In the genomic region with DNA sequence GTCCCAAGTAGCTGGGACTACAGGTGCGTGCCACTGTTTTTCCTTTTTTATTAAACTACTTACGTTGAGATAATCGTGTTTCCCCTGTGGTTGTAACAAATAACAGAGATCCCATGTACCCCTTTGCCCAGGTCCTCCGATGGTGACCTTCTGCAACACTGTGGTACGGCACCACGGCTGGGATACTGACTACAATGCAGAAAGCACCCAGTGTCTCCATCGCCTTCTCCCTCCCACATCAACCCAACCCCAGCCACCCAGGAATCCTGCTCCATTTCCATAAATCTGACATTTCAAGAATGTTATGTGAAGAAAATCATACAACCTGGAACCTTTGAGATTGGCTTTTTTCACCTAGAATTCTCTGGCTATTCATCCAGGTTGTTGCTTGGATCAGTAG, we compare ENCODE assay signal across 23 cellular contexts. TPM values are rescaled to one million over a fixed set of nuclear protein-coding genes. Genes with fewer than 3 reads are reported as not detected.
DNase-seq lines count a peak whose midpoint lies in the region; ATAC-seq and TF ChIP-seq lines count a peak whose summit lies in the region.
"Had no signal": no experiment of that assay in that cellular context is flagged by ENCODE, and none has a peak within 500 bp of the region (broad histone marks: within the 10 kb centered on the region; RNA-seq: fewer than 3 reads in every experiment).

No MANE protein-coding gene starts in this region.

- no peak for ATAC-seq in T-helper 17 cell
- ATAC-seq in activated T-cell treated with anti-CD3 and anti-CD28 coated beads, Interleukin-2, amount 50 U/mL, for 72 hours (replicated peaks in 1 of 2) = no peak
- ATAC-seq: activated CD4-positive, alpha-beta T cell treated with anti-CD3 and anti-CD28 coated beads for 36 hours; foreskin keratinocyte; stimulated activated naive CD8-positive, alpha-beta T cell treated with anti-CD3 and anti-CD28 coated beads, Interleukin-15, Interleukin-2, amounts not matched to agents 100 U/mL and 50 U/mL, for 24 hours had no signal

- peaks cover 50 to 68% (median 60%) of the 10 kb centered on the region in 4 donors for H3K4me1 Mint-ChIP-seq in CD4-positive, alpha-beta memory T cell
- H3K4me1 Mint-ChIP-seq in T-helper 17 cell (peaks cover 59% of the 10 kb centered on the region), glutamatergic neuron (ENCODE audit: low read depth, unreplicated experiment) (peaks cover 50% of the 10 kb centered on the region)
- H3K4me1 Mint-ChIP-seq in activated T-cell treated with anti-CD3 and anti-CD28 coated beads, Interleukin-2, amount 50 U/mL, for 72 hours (ENCODE audit: low read depth) = peaks cover 30% of the 10 kb centered on the region

- no peaks in the 10 kb centered on the region for H3K9me3 Mint-ChIP-seq in CD4-positive, alpha-beta memory T cell
- peaks cover 7% of the 10 kb centered on the region for H3K9me3 Mint-ChIP-seq in glutamatergic neuron (ENCODE audit: unreplicated experiment)
- H3K9me3 Mint-ChIP-seq in activated T-cell treated with anti-CD3 and anti-CD28 coated beads, Interleukin-2, amount 50 U/mL, for 72 hours = no peaks in the 10 kb centered on the region
- H3K9me3 Mint-ChIP-seq: activated naive CD4-positive, alpha-beta T cell treated with anti-CD3 and anti-CD28 coated beads, Interleukin-2, amount 10 ng/mL, durations not matched to agents 7 days and 5 days; activated T-cell treated with anti-CD3 and anti-CD28 coated beads, Interleukin-2, amount 50 U/mL, for 24 hours; naive thymus-derived CD8-positive, alpha-beta T cell; T-helper 1 cell treated with Interleukin-12 subunit alpha and Interleukin-12 subunit beta and Interleukin-4 antibody, amounts not matched to agents 30 μg/mL and 1 μg/mL, for 36 hours had no signal

- peak overlapping the region in 4 of 7 donors; percentile 3 to 82 (median 79) for H3K27ac Mint-ChIP-seq in CD4-positive, alpha-beta memory T cell
- H3K27ac Mint-ChIP-seq in T-helper 17 cell (peak overlapping the region; percentile 78), glutamatergic neuron (ENCODE audit: unreplicated experiment) (no peak overlapping the region)
- no peak overlapping the region for H3K27ac Mint-ChIP-seq in activated T-cell treated with anti-CD3 and anti-CD28 coated beads, Interleukin-2, amount 50 U/mL, for 72 hours
- H3K27ac Mint-ChIP-seq: activated CD4-positive, alpha-beta T cell treated with anti-CD3 and anti-CD28 coated beads for 36 hours; activated naive CD4-positive, alpha-beta T cell treated with anti-CD3 and anti-CD28 coated beads, Interleukin-2, amount 10 ng/mL, durations not matched to agents 7 days and 5 days; T-helper 1 cell treated with Interleukin-12 subunit alpha and Interleukin-12 subunit beta and Interleukin-4 antibody, amounts not matched to agents 30 μg/mL and 1 μg/mL, for 36 hours had no signal

- H3K9ac ChIP-seq in skeletal muscle satellite cell (ENCODE audit: low read depth, low read length) = no peak overlapping the region

- H3K4me3 Mint-ChIP-seq in CD4-positive, alpha-beta memory T cell = peak overlapping the region in 1 of 8 donors; percentile 26
- H3K4me3 Mint-ChIP-seq in T-helper 17 cell (no peak overlapping the region), glutamatergic neuron (ENCODE audit: unreplicated experiment) (no peak overlapping the region)
- no peak overlapping the region for H3K4me3 Mint-ChIP-seq in activated T-cell treated with anti-CD3 and anti-CD28 coated beads, Interleukin-2, amount 50 U/mL, for 72 hours
- H3K4me3 Mint-ChIP-seq: activated CD4-positive, alpha-beta T cell treated with anti-CD3 and anti-CD28 coated beads for 36 hours; activated naive CD4-positive, alpha-beta T cell treated with anti-CD3 and anti-CD28 coated beads, Interleukin-2, amount 10 ng/mL, durations not matched to agents 7 days and 5 days; activated T-cell treated with anti-CD3 and anti-CD28 coated beads, Interleukin-2, amount 50 U/mL, for 24 hours; T-helper 1 cell treated with Interleukin-12 subunit alpha and Interleukin-12 subunit beta and Interleukin-4 antibody, amounts not matched to agents 30 μg/mL and 1 μg/mL, for 36 hours had no signal

- TF ChIP-seq CTCF in glutamatergic neuron (IDR thresholded peaks at IDR 0.05; ENCODE audit: partially characterized antibody, unreplicated experiment) = no peak

- CTCF ChIA-PET in CD4-positive, alpha-beta memory T cell (lab: Charles Lee; ENCODE audit: partially characterized antibody) = no interaction called here

- no peaks in the 10 kb centered on the region for H3K27me3 ChIP-seq in CD4-positive, alpha-beta memory T cell (ENCODE audit: insufficient read depth, low read length)
- H3K27me3 ChIP-seq in skeletal muscle satellite cell (ENCODE audit: control insufficient read depth, insufficient read depth, low read length) = no peaks in the 10 kb centered on the region
- H3K27me3 ChIP-seq: foreskin keratinocyte, left lung, thyroid gland had no signal

- H3K4me3 ChIP-seq in CD4-positive, alpha-beta memory T cell (ENCODE audit: low read length in 2 of 2) = no peak overlapping the region
- no peak overlapping the region for H3K4me3 ChIP-seq in skeletal muscle satellite cell (ENCODE audit: low read length)
- H3K4me3 ChIP-seq: left lung, thyroid gland had no signal

- peaks cover 56% of the 10 kb centered on the region for H3K4me1 ChIP-seq in CD4-positive, alpha-beta memory T cell (ENCODE audit: insufficient read depth, low read length)
- peaks cover 56% of the 10 kb centered on the region for H3K4me1 ChIP-seq in skeletal muscle satellite cell (ENCODE audit: control insufficient read depth, insufficient read depth, low read length)

- intact Hi-C loops in CD4-positive, alpha-beta memory T cell (cut with micrococcal nuclease) = no loop called here

- POLR2A ChIA-PET in CD4-positive, alpha-beta memory T cell (lab: Charles Lee; ENCODE audit: partially characterized antibody) = no interaction called here

- no peaks in the 10 kb centered on the region for H3K9me3 ChIP-seq in CD4-positive, alpha-beta memory T cell (ENCODE audit: control insufficient read depth in 1 of 2, low read length in 2 of 2)
- no peaks in the 10 kb centered on the region for H3K9me3 ChIP-seq in T-helper 17 cell (ENCODE audit: control insufficient read depth, low read length, poor library complexity, severe bottlenecking)
- no peaks in the 10 kb centered on the region for H3K9me3 ChIP-seq in skeletal muscle satellite cell (replicated peaks; ENCODE audit: low read length)
- H3K9me3 ChIP-seq: left lung, thyroid gland had no signal

- no peaks in the 10 kb centered on the region for H3K36me3 ChIP-seq in CD4-positive, alpha-beta memory T cell (ENCODE audit: insufficient read depth, low read length)
- peaks cover 38% of the 10 kb centered on the region for H3K36me3 ChIP-seq in skeletal muscle satellite cell (ENCODE audit: insufficient read depth, low read length)
- H3K36me3 ChIP-seq: left lung, thyroid gland had no signal

- no peaks in the 10 kb centered on the region for H3K27me3 Mint-ChIP-seq in CD4-positive, alpha-beta memory T cell
- no peaks in the 10 kb centered on the region for H3K27me3 Mint-ChIP-seq in T-helper 17 cell
- peaks cover 14% of the 10 kb centered on the region for H3K27me3 Mint-ChIP-seq in glutamatergic neuron (ENCODE audit: unreplicated experiment)
- no peaks in the 10 kb centered on the region for H3K27me3 Mint-ChIP-seq in activated T-cell treated with anti-CD3 and anti-CD28 coated beads, Interleukin-2, amount 50 U/mL, for 72 hours (ENCODE audit: low read depth)
- H3K27me3 Mint-ChIP-seq: activated CD4-positive, alpha-beta T cell treated with anti-CD3 and anti-CD28 coated beads for 36 hours; activated naive CD4-positive, alpha-beta T cell treated with anti-CD3 and anti-CD28 coated beads, Interleukin-2, amount 10 ng/mL, durations not matched to agents 7 days and 5 days; activated T-cell treated with anti-CD3 and anti-CD28 coated beads, Interleukin-2, amount 50 U/mL, for 24 hours; naive thymus-derived CD8-positive, alpha-beta T cell had no signal

- H3K4me2 ChIP-seq in skeletal muscle satellite cell (ENCODE audit: low read length) = peak overlapping the region; percentile 9

- H3K27ac ChIP-seq in CD4-positive, alpha-beta memory T cell (ENCODE audit: low read depth, low read length) = no peak overlapping the region
- H3K27ac ChIP-seq: foreskin keratinocyte, left lung had no signal

- H3K36me3 Mint-ChIP-seq in CD4-positive, alpha-beta memory T cell = peaks cover 0 to 7% of the 10 kb centered on the region in 2 donors
- H3K36me3 Mint-ChIP-seq in T-helper 17 cell (ENCODE audit: low read depth) (no peaks in the 10 kb centered on the region), glutamatergic neuron (ENCODE audit: unreplicated experiment) (no peaks in the 10 kb centered on the region)
- H3K36me3 Mint-ChIP-seq in activated T-cell treated with anti-CD3 and anti-CD28 coated beads, Interleukin-2, amount 50 U/mL, for 72 hours (ENCODE audit: insufficient read depth in 2 of 2) = no peaks in the 10 kb centered on the region

- DNase-seq in CD4-positive, alpha-beta memory T cell = no peak
- DNase-seq in T-helper 17 cell (no peak), glutamatergic neuron (peak; percentile 3), DMS153 treated with DMSO at 0.1 percent for 48 hours (lab: John Stamatoyannopoulos, UW; ENCODE audit: unreplicated experiment) (no peak), GM19238 (ENCODE audit: insufficient read length, low spot score) (no peak)
- DNase-seq in stimulated activated CD4-positive, alpha-beta T cell treated with anti-CD3 and anti-CD28 coated beads, Interleukin-4, amount 100 ng/mL, for 24 hours = no peak
- DNase-seq in activated T-cell treated with anti-CD3 and anti-CD28 coated beads, Interleukin-2, amount 50 U/mL, for 72 hours = no peak
- DNase-seq: activated CD4-positive, alpha-beta T cell treated with anti-CD3 and anti-CD28 coated beads for 36 hours; activated T-cell treated with anti-CD3 and anti-CD28 coated beads, Interleukin-2, amount 50 U/mL, for 24 hours; central memory CD4-positive, alpha-beta T cell; foreskin keratinocyte; GOT3; KG1; NCI-H1436 treated with DMSO at 0.1 percent for 48 hours; NCI-H524 treated with DMSO at 0.1 percent for 48 hours; stimulated activated CD4-positive, alpha-beta T cell treated with anti-CD3 and anti-CD28 coated beads, Interleukin-12 subunit alpha, Interleukin-12 subunit beta, amount 100 ng/mL, for 4 hours; stimulated activated naive CD8-positive, alpha-beta T cell treated with anti-CD3 and anti-CD28 coated beads, Interleukin-15, Interleukin-2, amounts not matched to agents 100 U/mL and 50 U/mL, for 24 hours had no signal

RNA-seq across cellular contexts. Expression of gene MPRIP, which starts 22.1 kb away (rescaled TPM):
- total RNA-seq in CD4-positive, alpha-beta memory T cell = 100 to 1,000 TPM; 250 to 255 TPM
- polyA plus RNA-seq in CD4-positive, alpha-beta memory T cell = 10 to 100 TPM; 48.4 to 53.2 TPM
- 100 to 1,000 TPM; 268 to 269 TPM for total RNA-seq in T-helper 17 cell
- 863 TPM for total RNA-seq in glutamatergic neuron (ENCODE audit: unreplicated experiment)
- 86.2 and 103 TPM in 2 replicates for total RNA-seq in skeletal muscle satellite cell (2012; rRNA removed)
- 100 to 1,000 TPM; 110 to 128 TPM for total RNA-seq in activated T-cell treated with anti-CD3 and anti-CD28 coated beads, Interleukin-2, amount 50 U/mL, for 72 hours

Comparison
In these comparisons a context has a peak if more than half of its experiments do, and no peak if none do; other contexts are left out.
1. H3K27ac Mint-ChIP-seq: peak in CD4-positive, alpha-beta memory T cell (4 of 7) and T-helper 17 cell (single experiment); none in glutamatergic neuron (single experiment) and activated T-cell treated with anti-CD3 and anti-CD28 coated beads, Interleukin-2, amount 50 U/mL, for 72 hours (single experiment).